8 cellular contexts compared by ENCODE assay signal in genomic region chr3:71130516-71131384, GRCh38.
A peak's percentile ranks its signal among the peaks of the same experiment; 100 is the strongest.
DNase-seq lines count a peak whose midpoint lies in the region; ATAC-seq, FAIRE-seq and TF ChIP-seq lines count a peak whose summit lies in the region.

No MANE protein-coding gene starts in this region.

- intact Hi-C loops in CD4-positive, alpha-beta memory T cell (cut with micrococcal nuclease), result loop anchor here (1.0 to 10.0 kb wide), 9 partner anchors 43 to 454 kb away; partner anchors contain the start of gene FOXP1
- intact Hi-C loops in colonic mucosa (cut with DNase I), result loop anchor here (5.0 kb wide), 1 partner anchor 452 kb away; the partner anchor contains the start of gene FOXP1
- intact Hi-C loops in left lung (cut with DNase I), result no loop called here

- ATAC-seq in GM21723 (IDR thresholded peaks at IDR 0.05; ENCODE audit: unreplicated experiment), result peak; percentile 77
- peak; percentile 71 for ATAC-seq in left lung

- CTCF ChIA-PET in CD4-positive, alpha-beta memory T cell (lab: Charles Lee; ENCODE audit: partially characterized antibody), result interaction anchor here (0.6 to 1.8 kb wide), 6 partner anchors 10 to 452 kb away, joined by 3 to 6 read pairs (median 4); no protein-coding TSS in a partner anchor

- POLR2A ChIA-PET in CD4-positive, alpha-beta memory T cell (lab: Charles Lee; ENCODE audit: partially characterized antibody), result interaction anchor here (0.6 to 5.2 kb wide), 31 partner anchors 8 to 367 kb away, joined by 3 to 75 read pairs (median 4); no protein-coding TSS in a partner anchor

- H3K9ac ChIP-seq in colonic mucosa (ENCODE audit: low read depth in 2 of 2, low read length in 2 of 2), result peak overlapping the region; percentile 51 to 94

- H3K27me3 ChIP-seq in CD4-positive, alpha-beta memory T cell (ENCODE audit: insufficient read depth, low read length), result no peaks in the 10 kb centered on the region
- H3K27me3 ChIP-seq in colonic mucosa (no peaks in the 10 kb centered on the region), left lung (no peaks in the 10 kb centered on the region)

- FAIRE-seq in GM12891 (lab: Jason Lieb, UNC), result no peak

- peaks cover 0 to 3% (median 0%) of the 10 kb centered on the region in 8 donors for H3K9me3 Mint-ChIP-seq in CD4-positive, alpha-beta memory T cell

- peaks cover 80% of the 10 kb centered on the region for H3K4me1 ChIP-seq in CD4-positive, alpha-beta memory T cell (ENCODE audit: insufficient read depth, low read length)
- H3K4me1 ChIP-seq in colonic mucosa (peaks cover 10% of the 10 kb centered on the region), left lung (peaks cover 30 to 68% of the 10 kb centered on the region in 2 donors)

- H3K27ac Mint-ChIP-seq in CD4-positive, alpha-beta memory T cell, result peak overlapping the region; percentile 93 to 98 (median 97)

- H3K4me3 ChIP-seq in CD4-positive, alpha-beta memory T cell (ENCODE audit: low read length in 2 of 2), result peak overlapping the region; percentile 59 to 90
- H3K4me3 ChIP-seq in colonic mucosa, result peak overlapping the region; percentile 39
- peak overlapping the region; percentile 38 to 51 for H3K4me3 ChIP-seq in left lung

- no peak for TF ChIP-seq POLR2A in GM12891 (IDR thresholded peaks at IDR 0.05; ENCODE audit: low read depth, low read length)

- no peaks in the 10 kb centered on the region for H3K36me3 ChIP-seq in CD4-positive, alpha-beta memory T cell (ENCODE audit: insufficient read depth, low read length)
- H3K36me3 ChIP-seq in colonic mucosa (no peaks in the 10 kb centered on the region), left lung (no peaks in the 10 kb centered on the region)

- H3K4me3 Mint-ChIP-seq in CD4-positive, alpha-beta memory T cell, result peak overlapping the region; percentile 90 to 99 (median 94)

- H3K27me3 Mint-ChIP-seq in CD4-positive, alpha-beta memory T cell, result no peaks in the 10 kb centered on the region

- TF ChIP-seq CTCF in colonic mucosa (IDR thresholded peaks at IDR 0.05), result no peak
- no peak for TF ChIP-seq CTCF in left lung (IDR thresholded peaks at IDR 0.05)

- peaks cover 39 to 90% (median 61%) of the 10 kb centered on the region in 4 donors for H3K4me1 Mint-ChIP-seq in CD4-positive, alpha-beta memory T cell

- H3K36me3 Mint-ChIP-seq in CD4-positive, alpha-beta memory T cell, result peaks cover 0 to 29% of the 10 kb centered on the region in 2 donors

- H3K9me3 ChIP-seq in CD4-positive, alpha-beta memory T cell (ENCODE audit: control insufficient read depth in 1 of 2, low read length in 2 of 2), result no peaks in the 10 kb centered on the region
- H3K9me3 ChIP-seq in colonic mucosa (no peaks in the 10 kb centered on the region), left lung (no peaks in the 10 kb centered on the region)

- DNase-seq in CD4-positive, alpha-beta memory T cell, result peak; percentile 79 to 90 (median 85)
- DNase-seq in NCI-H1092 treated with DMSO at 0.1 percent for 48 hours (lab: John Stamatoyannopoulos, UW) (peak; percentile 84), colonic mucosa (peak; percentile 82), left lung (peak; percentile 69 to 85), GM12891 (ENCODE audit: insufficient read length, low spot score) (no peak)
- DNase-seq in activated CD4-positive, alpha-beta T cell treated with anti-CD3 and anti-CD28 coated beads for 24 hours (ENCODE audit: low read depth in 2 of 2), result peak; percentile 39 to 56
- DNase-seq in stimulated activated CD4-positive, alpha-beta T cell treated with anti-CD3 and anti-CD28 coated beads, Interleukin-4, amount 100 ng/mL, for 4 hours, result peak; percentile 44 to 73

- H3K27ac ChIP-seq in CD4-positive, alpha-beta memory T cell (ENCODE audit: low read depth, low read length), result peak overlapping the region; percentile 87
- H3K27ac ChIP-seq in colonic mucosa (peak overlapping the region; percentile 88), left lung (peak overlapping the region; percentile 92 to 94)

TF ChIP-seq in GM12891, 5 proteins besides CTCF, POLR2A, EP300 and RAD21:
- no peak for TF ChIP-seq POLR2AphosphoS5 (IDR thresholded peaks at IDR 0.05; ENCODE audit: low read depth, low read length)
- no peak for TF ChIP-seq TAF1 (IDR thresholded peaks at IDR 0.05; ENCODE audit: low read depth, low read length)
- no peak for TF ChIP-seq SPI1 (IDR thresholded peaks at IDR 0.05; ENCODE audit: low read depth, low read length)
- no peak for TF ChIP-seq POU2F2 (IDR thresholded peaks at IDR 0.05; ENCODE audit: low read depth, low read length)

Comparison
In these comparisons a context has a peak if more than half of its experiments do, and no peak if none do; other contexts are left out.
1. intact Hi-C loops: an anchor here in CD4-positive, alpha-beta memory T cell (1.0 to 10.0 kb wide) and colonic mucosa (5.0 kb wide); none called in left lung.